ENCODE assay signal across 10 cellular contexts in genomic region chr4:138576684-138577083, GRCh38.
DNase-seq lines count a peak whose midpoint lies in the region; ATAC-seq and TF ChIP-seq lines count a peak whose summit lies in the region.
"Had no signal": no experiment of that assay in that cellular context is flagged by ENCODE, and none has a peak within 500 bp of the region (broad histone marks: within the 10 kb centered on the region; RNA-seq: fewer than 3 reads in every experiment).

No MANE protein-coding gene starts in this region.

- no peak overlapping the region for H3K4me2 ChIP-seq in OCI-LY7 (ENCODE audit: low read length)

- no peaks in the 10 kb centered on the region for H3K9me3 ChIP-seq in OCI-LY7 (ENCODE audit: low read length)

- H2AFZ ChIP-seq in OCI-LY7 (ENCODE audit: low read length), result no peak overlapping the region

- BruUV-seq in OCI-LY7 (replicated peaks; lab: Mats Ljungman, UMichigan), result no TSS peak

- no peaks in the 10 kb centered on the region for H3K79me2 ChIP-seq in OCI-LY7 (ENCODE audit: insufficient read depth, low read depth, low read length)

- intact Hi-C loops in OCI-LY7 (cut with micrococcal nuclease; ENCODE audit: unreplicated experiment), result loop anchor here (5.0 kb wide), 3 partner anchors 296 to 754 kb away; no protein-coding TSS in a partner anchor

- no peaks in the 10 kb centered on the region for H4K20me1 ChIP-seq in OCI-LY7 (ENCODE audit: insufficient read depth, low read length)

- H3K4me3 ChIP-seq in AG09309 (ENCODE audit: control insufficient read depth, low read depth, low read length) (no peak overlapping the region), OCI-LY7 (ENCODE audit: low read depth, low read length, poor library complexity, severe bottlenecking) (no peak overlapping the region), fibroblast of pulmonary artery (replicated peaks; ENCODE audit: low read depth, low read length) (no peak overlapping the region)
- H3K4me3 ChIP-seq: left ventricle myocardium inferior had no signal

- peak; percentile 62 for TF ChIP-seq CTCF in AG09309 (IDR thresholded peaks at IDR 0.05; ENCODE audit: control insufficient read depth, insufficient read depth, low read depth, low read length, missing control alignments)
- TF ChIP-seq CTCF in OCI-LY7 (conservative IDR thresholded peaks at IDR 0.05; ENCODE audit: low read length), result peak; percentile 67
- TF ChIP-seq CTCF in fibroblast of pulmonary artery (IDR thresholded peaks at IDR 0.05; ENCODE audit: low read length, missing control alignments), result peak; percentile 70

- no peak overlapping the region for H3K27ac ChIP-seq in OCI-LY7 (ENCODE audit: low read depth, low read length, poor library complexity, severe bottlenecking)
- H3K27ac ChIP-seq: left ventricle myocardium inferior had no signal

- H3K4me1 ChIP-seq in OCI-LY7 (ENCODE audit: insufficient read depth, low read length, poor library complexity, severe bottlenecking), result no peaks in the 10 kb centered on the region
- H3K4me1 ChIP-seq: left ventricle myocardium inferior had no signal

- POLR2A ChIA-PET in OCI-LY7 (lab: Charles Lee), result no interaction called here

- CTCF ChIA-PET in OCI-LY7 (lab: Charles Lee; ENCODE audit: unreplicated experiment), result no interaction called here

- ATAC-seq in GM21526 (IDR thresholded peaks at IDR 0.05; ENCODE audit: low FRiP score, unreplicated experiment) (peak; percentile 58), GM21825 (IDR thresholded peaks at IDR 0.05; ENCODE audit: unreplicated experiment) (no peak), GM21390 (IDR thresholded peaks at IDR 0.05; ENCODE audit: unreplicated experiment) (no peak), GM21360 (IDR thresholded peaks at IDR 0.05; ENCODE audit: unreplicated experiment) (no peak)

- no peaks in the 10 kb centered on the region for H3K36me3 ChIP-seq in OCI-LY7 (ENCODE audit: insufficient read depth, low read length)
- H3K36me3 ChIP-seq: left ventricle myocardium inferior had no signal

- H3K9me2 ChIP-seq in OCI-LY7 (ENCODE audit: insufficient read depth, low read length), result no peaks in the 10 kb centered on the region

- DNase-seq in AG09309 (ENCODE audit: low read depth) (peak; percentile 17), OCI-LY7 (ENCODE audit: low spot score) (peak; percentile 24), fibroblast of pulmonary artery (ENCODE audit: low read depth) (peak; percentile 76)
- no peak for DNase-seq in stimulated activated CD4-positive, alpha-beta T cell treated with anti-CD3 and anti-CD28 coated beads, Interleukin-1b, Interleukin-23, amount 100 ng/mL, for 48 hours
- DNase-seq: activated CD8-positive, alpha-beta memory T cell treated with anti-CD3 and anti-CD28 coated beads, Interleukin-2, amount 50 U/mL, for 48 hours; left ventricle myocardium inferior had no signal
